Comparison of ENCODE assay signal across 15 cellular contexts in the genomic region with DNA sequence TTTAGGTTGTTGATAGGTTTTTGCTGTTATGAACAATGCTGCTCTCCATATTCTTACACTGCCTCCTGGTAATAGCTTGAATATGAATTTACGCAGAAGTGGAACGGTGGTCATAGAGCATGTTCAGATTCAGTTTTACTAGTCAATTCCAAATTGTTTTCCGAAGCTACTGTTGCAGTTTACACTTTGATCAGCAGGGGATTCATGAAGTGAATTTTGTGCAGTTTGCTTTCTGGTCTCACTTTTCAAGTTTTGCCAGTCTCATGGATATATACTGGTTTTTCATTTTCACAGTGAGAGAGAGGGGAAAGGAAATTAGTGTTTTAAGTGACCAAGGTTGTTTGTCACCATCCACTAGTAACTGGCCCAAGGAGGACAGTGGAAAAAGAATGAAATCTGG.
DNase-seq lines count a peak whose midpoint lies in the region; ATAC-seq and TF ChIP-seq lines count a peak whose summit lies in the region.
"Had no signal": no experiment of that assay in that cellular context is flagged by ENCODE, and none has a peak within 500 bp of the region (broad histone marks: within the 10 kb centered on the region; RNA-seq: fewer than 3 reads in every experiment).

No MANE protein-coding gene starts in this region.

- no peaks in the 10 kb centered on the region for H3K36me3 ChIP-seq in DND-41 (ENCODE audit: insufficient read depth, low read length)
- H3K36me3 ChIP-seq in kidney epithelial cell (ENCODE audit: control insufficient read depth, insufficient read depth, low read length) = no peaks in the 10 kb centered on the region
- H3K36me3 ChIP-seq: ascending aorta had no signal

- ATAC-seq in DND-41 (ENCODE audit: insufficient read depth, low read depth) = no peak

- DNase-seq in AG04450 (ENCODE audit: low read depth, low spot score) = no peak
- no peak for DNase-seq in DND-41
- DNase-seq in astrocyte of the spinal cord (ENCODE audit: low read depth, low spot score) = no peak
- no peak for DNase-seq in kidney epithelial cell (ENCODE audit: low read depth)
- no peak for DNase-seq in NCI-H146 (lab: John Stamatoyannopoulos, UW)
- DNase-seq in NCI-H446 treated with DMSO at 0.1 percent for 48 hours (lab: John Stamatoyannopoulos, UW) = no peak
- no peak for DNase-seq in DMS 273 treated with DMSO at 0.1 percent for 48 hours (lab: John Stamatoyannopoulos, UW)
- no peak for DNase-seq in nucleus accumbens (lab: John Stamatoyannopoulos, UW)
- DNase-seq: activated CD8-positive, alpha-beta memory T cell treated with anti-CD3 and anti-CD28 coated beads for 24 hours; activated effector memory CD4-positive, alpha-beta T cell treated with Interleukin-2 at 50 U/mL for 16 hours; KBM-7; NCI-H1417 treated with DMSO at 0.1 percent for 48 hours; NCI-H345; stimulated activated CD4-positive, alpha-beta T cell treated with anti-CD3 and anti-CD28 coated beads, Interleukin-15, amount 100 ng/mL, for 24 hours had no signal

- H3K79me2 ChIP-seq in DND-41 (ENCODE audit: insufficient read depth, low read length) = no peaks in the 10 kb centered on the region

- H2AFZ ChIP-seq in DND-41 (ENCODE audit: low read depth, low read length) = no peak overlapping the region

- peak; percentile 37 for TF ChIP-seq CTCF in AG04450 (IDR thresholded peaks at IDR 0.05; ENCODE audit: low read depth, low read length)
- TF ChIP-seq CTCF in DND-41 (IDR thresholded peaks at IDR 0.05; ENCODE audit: borderline replicate concordance, extremely low read depth, low read length, poor library complexity, severe bottlenecking) = peak; percentile 28
- TF ChIP-seq CTCF in astrocyte of the spinal cord (IDR thresholded peaks at IDR 0.05; ENCODE audit: low read depth, low read length) = peak; percentile 20
- peak; percentile 2 for TF ChIP-seq CTCF in kidney epithelial cell (IDR thresholded peaks at IDR 0.05; ENCODE audit: insufficient read depth, low read length, poor library complexity, severe bottlenecking)

- H3K9ac ChIP-seq in DND-41 (ENCODE audit: low read depth, low read length) = no peak overlapping the region

- H3K4me3 ChIP-seq in AG04450 (ENCODE audit: low read depth, low read length) (no peak overlapping the region), DND-41 (ENCODE audit: low read depth in 1 of 2, low read length in 2 of 2) (no peak overlapping the region), astrocyte of the spinal cord (ENCODE audit: low read depth, low read length) (no peak overlapping the region), kidney epithelial cell (ENCODE audit: low read depth, low read length) (no peak overlapping the region)
- H3K4me3 ChIP-seq: ascending aorta had no signal

- H3K4me1 ChIP-seq in DND-41 (ENCODE audit: insufficient read depth, low read length) = peaks cover 18% of the 10 kb centered on the region

- no peaks in the 10 kb centered on the region for H3K9me3 ChIP-seq in AG04450 (ENCODE audit: control insufficient read depth, insufficient read depth, low read length)
- no peaks in the 10 kb centered on the region for H3K9me3 ChIP-seq in DND-41 (ENCODE audit: insufficient read depth, low read length, severe bottlenecking)
- H3K9me3 ChIP-seq: ascending aorta had no signal

- CTCF ChIA-PET in AG04450 (lab: Charles Lee) = interaction anchor here (0.7 to 2.8 kb wide), 5 partner anchors 207 to 323 kb away, joined by 4 to 15 read pairs (median 9); a partner anchor contains a TSS

- no peak overlapping the region for H3K4me2 ChIP-seq in DND-41 (ENCODE audit: insufficient read depth, low read length)

- no peaks in the 10 kb centered on the region for H4K20me1 ChIP-seq in DND-41 (ENCODE audit: insufficient read depth, low read length)

- POLR2A ChIA-PET in AG04450 (lab: Yijun Ruan, JAX) = interaction anchor here (1.9 kb wide), 1 partner anchor 206 kb away, joined by 5 read pairs; a partner anchor contains a TSS

- H3K27ac ChIP-seq in AG04450 (ENCODE audit: low read depth, low read length) (no peak overlapping the region), DND-41 (ENCODE audit: low read length) (no peak overlapping the region)
- H3K27ac ChIP-seq: ascending aorta had no signal

- H3K27me3 ChIP-seq in AG04450 (ENCODE audit: control insufficient read depth, insufficient read depth, low read length) (peaks cover 3% of the 10 kb centered on the region), DND-41 (ENCODE audit: insufficient read depth, low read length, poor library complexity) (no peaks in the 10 kb centered on the region), kidney epithelial cell (ENCODE audit: control insufficient read depth, insufficient read depth, low read length) (peaks cover 3% of the 10 kb centered on the region)
- H3K27me3 ChIP-seq: ascending aorta had no signal

- in situ Hi-C loops in astrocyte of the spinal cord (cut with HindIII; ENCODE audit: low sequenced_read_pairs) = no loop called here
